Comparison of ENCODE assay signal across 9 cellular contexts in genomic region chr15:62940755-62941361, GRCh38.
DNase-seq lines count a peak whose midpoint lies in the region; ATAC-seq and TF ChIP-seq lines count a peak whose summit lies in the region.
"Had no signal": no experiment of that assay in that cellular context is flagged by ENCODE, and none has a peak within 500 bp of the region (broad histone marks: within the 10 kb centered on the region; RNA-seq: fewer than 3 reads in every experiment).

No MANE protein-coding gene starts in this region.

- H3K4ac ChIP-seq in IMR-90 (ENCODE audit: low read depth, low read length), result peak overlapping the region; percentile 87

- H3K27ac Mint-ChIP-seq in activated CD8-positive, alpha-beta T cell treated with anti-CD3 and anti-CD28 coated beads for 36 hours, result no peak overlapping the region
- H3K27ac Mint-ChIP-seq: activated naive CD4-positive, alpha-beta T cell treated with anti-CD3 and anti-CD28 coated beads, Interleukin-2, amount 50 U/mL, for 72 hours had no signal

- H3K9me3 ChIP-seq in IMR-90 (ENCODE audit: control insufficient read depth, insufficient read depth, low read length) (no peaks in the 10 kb centered on the region), left lung (no peaks in the 10 kb centered on the region), testis (no peaks in the 10 kb centered on the region)

- H3K36me3 ChIP-seq in IMR-90 (ENCODE audit: control insufficient read depth, insufficient read depth, low read length), result no peaks in the 10 kb centered on the region
- H3K36me3 ChIP-seq in left lung, result no peaks in the 10 kb centered on the region
- no peaks in the 10 kb centered on the region for H3K36me3 ChIP-seq in testis (ENCODE audit: low read depth, missing control alignments)

- peaks cover 2 to 13% of the 10 kb centered on the region in 2 experiments; a peak in 2 of 4 replicates for H3K79me1 ChIP-seq in IMR-90 (ENCODE audit: low read depth in 1 of 2, low read length in 2 of 2)

- H3K56ac ChIP-seq in IMR-90 (ENCODE audit: extremely low read depth, insufficient read depth, low read length), result peak overlapping the region; percentile 33

- WGBS in IMR-90 (ENCODE audit: extremely low coverage in 2 of 2, insufficient read length in 1 of 2), 2 experiments, result 0% methylated on average over 1 of the region's 11 CpGs; no CpG with 5 or more reads in 1 of the 2 experiments
- 40 to 64% methylated on average over 11 of the region's 11 CpGs for WGBS in testis, 2 donors

- peak overlapping the region; percentile 80 for H2AK9ac ChIP-seq in IMR-90 (replicated peaks; ENCODE audit: low read depth, low read length, poor library complexity)

- no peak overlapping the region for H3K4me3 ChIP-seq in IMR-90 (ENCODE audit: insufficient read depth, low read depth, low read length)
- peak overlapping the region in 1 of 2 donors; percentile 16 for H3K4me3 ChIP-seq in cardiac fibroblast (replicated peaks in 1 of 2; ENCODE audit: low read depth in 2 of 2, low read length in 2 of 2)
- no peak overlapping the region for H3K4me3 ChIP-seq in left lung
- H3K4me3 ChIP-seq in testis, result no peak overlapping the region

- H3K14ac ChIP-seq in IMR-90 (replicated peaks; ENCODE audit: low read depth, low read length), result peak overlapping the region; percentile 87

- H2AK5ac ChIP-seq in IMR-90 (ENCODE audit: low read depth, low read length), result peak overlapping the region; percentile 89

- H3K4me1 Mint-ChIP-seq in activated CD8-positive, alpha-beta T cell treated with anti-CD3 and anti-CD28 coated beads for 36 hours (ENCODE audit: low read depth), result no peaks in the 10 kb centered on the region

- peaks cover 20% of the 10 kb centered on the region for H3K9me1 ChIP-seq in IMR-90 (ENCODE audit: insufficient read depth, low read length)

- H3K36me3 Mint-ChIP-seq in activated CD8-positive, alpha-beta T cell treated with anti-CD3 and anti-CD28 coated beads for 36 hours (ENCODE audit: low read depth), result no peaks in the 10 kb centered on the region
- H3K36me3 Mint-ChIP-seq: activated naive CD4-positive, alpha-beta T cell treated with anti-CD3 and anti-CD28 coated beads, Interleukin-2, amount 50 U/mL, for 72 hours had no signal

- TF ChIP-seq POLR2A in IMR-90 (IDR thresholded peaks at IDR 0.05; ENCODE audit: low read depth, low read length) (no peak; the same call in 1 of the 2 replicates), testis (IDR thresholded peaks at IDR 0.05) (no peak)

- DNase-seq in AG20443 (ENCODE audit: low spot score), result peak; percentile 94
- DNase-seq in IMR-90, result peak; percentile 98
- peak; percentile 93 to 95 for DNase-seq in cardiac fibroblast (ENCODE audit: low read depth in 2 of 2)
- peak in 1 of 2 donors; percentile 65 for DNase-seq in left lung
- DNase-seq in testis, result peak; percentile 78
- DNase-seq in activated CD8-positive, alpha-beta T cell treated with anti-CD3 and anti-CD28 coated beads for 36 hours, result no peak
- no peak for DNase-seq in NCI-H774 (lab: John Stamatoyannopoulos, UW)
- no peak for DNase-seq in activated effector memory CD4-positive, alpha-beta T cell treated with anti-CD3 and anti-CD28 coated beads, Interleukin-2, amount 50 U/mL, for 16 hours

- peak; percentile 92 for ATAC-seq in IMR-90 (ENCODE audit: low read depth)
- peak; percentile 83 for ATAC-seq in left lung
- ATAC-seq in activated CD8-positive, alpha-beta T cell treated with anti-CD3 and anti-CD28 coated beads for 36 hours, result no peak

- POLR2A ChIA-PET in IMR-90 (lab: Charles Lee; ENCODE audit: unreplicated experiment), result interaction anchor here (0.8 to 1.0 kb wide), 3 partner anchors 98 to 111 kb away, joined by 3 to 9 read pairs (median 3); no protein-coding TSS in a partner anchor
- POLR2A ChIA-PET in activated CD8-positive, alpha-beta T cell treated with anti-CD3 and anti-CD28 coated beads for 36 hours (lab: Charles Lee), result no interaction called here

- CTCF ChIA-PET in IMR-90 (lab: Yijun Ruan, JAX), result interaction anchor here (1.0 kb wide), 1 partner anchor 16 kb away, joined by 3 read pairs; no protein-coding TSS in a partner anchor
- CTCF ChIA-PET in activated CD8-positive, alpha-beta T cell treated with anti-CD3 and anti-CD28 coated beads for 36 hours (lab: Charles Lee), result interaction anchor here (1.4 kb wide), 1 partner anchor 18 kb away, joined by 3 read pairs; no protein-coding TSS in a partner anchor

- H3K9ac ChIP-seq in IMR-90 (ENCODE audit: low read depth, low read length), result peak overlapping the region; percentile 1; the same call in 1 of the 2 replicates

- H3K4me1 ChIP-seq in IMR-90 (ENCODE audit: control insufficient read depth, insufficient read depth, low read length), result peaks cover 17% of the 10 kb centered on the region
- peaks cover 3 to 8% of the 10 kb centered on the region in 2 donors for H3K4me1 ChIP-seq in left lung
- peaks cover 18% of the 10 kb centered on the region for H3K4me1 ChIP-seq in testis

- peak overlapping the region; percentile 93 for H2BK120ac ChIP-seq in IMR-90 (ENCODE audit: low read depth, low read length)

- peak overlapping the region; percentile 61 for H3K27ac ChIP-seq in IMR-90 (ENCODE audit: insufficient read depth, low read length)
- H3K27ac ChIP-seq in left lung, result peak overlapping the region; percentile 43 to 54
- peak overlapping the region in 1 of 2 donors; percentile 84 for H3K27ac ChIP-seq in testis

- peak; percentile 21; the same call in 1 of the 2 replicates for TF ChIP-seq RAD21 in IMR-90 (IDR thresholded peaks at IDR 0.05; ENCODE audit: low read length)

- peak overlapping the region; percentile 89 for H4K91ac ChIP-seq in IMR-90 (ENCODE audit: insufficient read depth, low read depth, low read length)

- in situ Hi-C loops in IMR-90 (cut with MboI; ENCODE audit: low sequenced_read_pairs), result no loop called here

- H3K4me3 Mint-ChIP-seq in activated CD8-positive, alpha-beta T cell treated with anti-CD3 and anti-CD28 coated beads for 36 hours, result no peak overlapping the region

- peak overlapping the region; percentile 83 for H3K23ac ChIP-seq in IMR-90 (ENCODE audit: low read depth, low read length)

- H2BK15ac ChIP-seq in IMR-90 (ENCODE audit: low read depth, low read length), result peak overlapping the region; percentile 81; the same call in 2 of the 3 replicates

- intact Hi-C loops in IMR-90 (cut with micrococcal nuclease), result no loop called here
- intact Hi-C loops in left lung (cut with DNase I), result no loop called here
- intact Hi-C loops in testis (cut with DNase I; ENCODE audit: low total_unique reads), result no loop called here
- intact Hi-C loops in activated CD8-positive, alpha-beta T cell treated with anti-CD3 and anti-CD28 coated beads for 36 hours (cut with micrococcal nuclease), result no loop called here

- peak overlapping the region; percentile 70 for H2BK5ac ChIP-seq in IMR-90 (ENCODE audit: low read depth, low read length, poor library complexity, severe bottlenecking)

- H4K8ac ChIP-seq in IMR-90 (ENCODE audit: low read depth in 2 of 2, low read length in 2 of 2), result peak overlapping the region; percentile 23 to 85; a peak in 3 of 4 replicates

- H4K20me1 ChIP-seq in IMR-90 (ENCODE audit: insufficient read depth, low read length), result no peaks in the 10 kb centered on the region; the same call in 1 of the 2 replicates

- H3K27me3 ChIP-seq in IMR-90 (ENCODE audit: control insufficient read depth, insufficient read depth, low read length) (no peaks in the 10 kb centered on the region), left lung (no peaks in the 10 kb centered on the region), testis (no peaks in the 10 kb centered on the region)

- peaks cover 23% of the 10 kb centered on the region for H3K27me3 Mint-ChIP-seq in activated CD8-positive, alpha-beta T cell treated with anti-CD3 and anti-CD28 coated beads for 36 hours

- no TSS peak for BruUV-seq in IMR-90 (replicated peaks; lab: Mats Ljungman, UMichigan)

- dilution Hi-C loops in IMR-90 (cut with HindIII; ENCODE audit: low sequenced_read_pairs, unreplicated experiment), result no loop called here

- H3K9me3 Mint-ChIP-seq in activated CD8-positive, alpha-beta T cell treated with anti-CD3 and anti-CD28 coated beads for 36 hours, result no peaks in the 10 kb centered on the region
- H3K9me3 Mint-ChIP-seq: activated naive CD4-positive, alpha-beta T cell treated with anti-CD3 and anti-CD28 coated beads, Interleukin-2, amount 50 U/mL, for 72 hours had no signal

- peak overlapping the region; percentile 9; the same call in 1 of the 2 replicates for H4K5ac ChIP-seq in IMR-90 (ENCODE audit: low read depth, low read length)

- H3K18ac ChIP-seq in IMR-90 (ENCODE audit: low read depth, low read length), result peak overlapping the region; percentile 51

- peak overlapping the region; percentile 45 for H3K4me2 ChIP-seq in IMR-90 (ENCODE audit: low read depth, low read length)

- H2BK20ac ChIP-seq in IMR-90 (ENCODE audit: low read depth, low read length), result peak overlapping the region; percentile 93

- TF ChIP-seq CTCF in IMR-90 (conservative IDR thresholded peaks at IDR 0.05; ENCODE audit: low read depth, low read length) (no peak), cardiac fibroblast (IDR thresholded peaks at IDR 0.05; ENCODE audit: low read depth, low read length) (no peak), left lung (IDR thresholded peaks at IDR 0.05) (no peak), testis (IDR thresholded peaks at IDR 0.05) (no peak)
- TF ChIP-seq CTCF in activated CD8-positive, alpha-beta T cell treated with anti-CD3 and anti-CD28 coated beads for 36 hours (IDR thresholded peaks at IDR 0.05), result no peak

- peak overlapping the region; percentile 84 for H2AFZ ChIP-seq in IMR-90 (replicated peaks; ENCODE audit: low read length, poor library complexity)

TF ChIP-seq in IMR-90, 13 proteins besides CTCF, POLR2A, EP300 and RAD21 (continues in another document):
- TF ChIP-seq RCOR1 (IDR thresholded peaks at IDR 0.05; ENCODE audit: insufficient replicate concordance, low read length) (no peak), RFX5 (IDR thresholded peaks at IDR 0.05; ENCODE audit: low read depth, low read length) (no peak), MXI1 (IDR thresholded peaks at IDR 0.05; ENCODE audit: borderline replicate concordance, low read depth, low read length) (no peak; the same call in none of the 2 replicates), CHD1 (IDR thresholded peaks at IDR 0.05; ENCODE audit: low read depth, low read length) (no peak), SMC3 (IDR thresholded peaks at IDR 0.05; ENCODE audit: low read depth, low read length) (0 out of 2 replicates have a peak, but pooled peaks have one; percentile 6), CEBPB (IDR thresholded peaks at IDR 0.05; ENCODE audit: low read depth, low read length) (peak; percentile 58; the same call in 1 of the 2 replicates), USF2 (IDR thresholded peaks at IDR 0.05; ENCODE audit: low read depth, low read length) (no peak), MAFK (IDR thresholded peaks at IDR 0.05; ENCODE audit: low read depth, low read length) (peak; percentile 74), BHLHE40 (IDR thresholded peaks at IDR 0.05; ENCODE audit: low read depth, low read length) (peak; percentile 21; the same call in 1 of the 2 replicates)

Comparison
In these comparisons a context has a peak if more than half of its experiments do, and no peak if none do; other contexts are left out.
1. DNase-seq: peak in AG20443 (single experiment), IMR-90 (single experiment), cardiac fibroblast (2 of 2) and testis (single experiment); none in activated CD8-positive, alpha-beta T cell treated with anti-CD3 and anti-CD28 coated beads for 36 hours (single experiment), NCI-H774 (single experiment) and activated effector memory CD4-positive, alpha-beta T cell treated with anti-CD3 and anti-CD28 coated beads, Interleukin-2, amount 50 U/mL, for 16 hours (single experiment).